In the genomic region with DNA sequence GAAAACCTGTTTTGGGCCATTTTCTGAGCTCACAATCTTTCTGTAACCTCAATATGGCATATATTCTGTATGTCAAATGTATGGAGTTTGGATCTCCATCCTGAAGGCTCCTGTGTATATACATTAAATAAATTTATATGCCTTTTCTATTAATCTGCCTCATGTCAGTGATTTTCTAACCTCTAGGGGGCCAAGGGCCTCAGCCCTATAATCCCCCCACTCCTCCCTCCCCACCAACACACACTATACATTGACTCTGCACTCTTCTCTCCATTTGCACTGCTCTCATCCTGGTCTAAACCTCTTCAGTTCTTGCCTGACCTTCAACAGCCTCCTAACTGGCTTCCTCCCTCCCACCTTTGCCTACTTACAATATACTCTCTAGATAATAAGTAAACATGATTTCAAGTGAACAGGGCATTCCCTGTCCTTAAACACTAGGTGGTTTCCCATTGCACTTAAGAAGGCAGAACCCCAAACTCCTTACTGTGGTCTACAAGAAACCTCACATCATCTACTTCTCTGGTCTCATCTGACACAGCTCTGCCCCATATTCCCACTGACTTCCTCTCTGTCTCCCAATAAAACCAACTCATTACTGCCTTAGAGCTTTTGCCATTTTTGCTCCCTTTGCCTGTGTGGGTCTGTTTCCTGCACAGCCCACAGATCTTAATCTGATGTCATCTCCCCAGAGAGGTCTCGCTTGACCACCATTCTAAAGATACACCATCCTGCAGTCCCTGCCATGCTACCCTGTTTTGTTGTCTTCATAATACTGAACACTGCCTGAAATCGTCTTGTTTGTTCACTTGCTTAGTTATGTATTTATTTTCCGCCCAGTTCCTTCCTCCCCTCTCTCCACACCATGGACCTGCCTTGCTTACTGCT, we compare ENCODE assay signal across 13 cellular contexts.
DNase-seq lines count a peak whose midpoint lies in the region; ATAC-seq and TF ChIP-seq lines count a peak whose summit lies in the region.
"Had no signal": no experiment of that assay in that cellular context is flagged by ENCODE, and none has a peak within 500 bp of the region (broad histone marks: within the 10 kb centered on the region; RNA-seq: fewer than 3 reads in every experiment).

No MANE protein-coding gene starts in this region.

- no peak for TF ChIP-seq CTCF in endothelial cell (IDR thresholded peaks at IDR 0.05; ENCODE audit: unreplicated experiment)

- no peak overlapping the region for H3K4me3 ChIP-seq in GM23248

- ATAC-seq in HG02610 (IDR thresholded peaks at IDR 0.05; ENCODE audit: unreplicated experiment) (peak; percentile 89), HG03457 (IDR thresholded peaks at IDR 0.05; ENCODE audit: unreplicated experiment) (peak; percentile 81)
- ATAC-seq in stimulated activated naive B cell treated with anti-CD40 and anti-IgM and Interleukin-4, amounts not matched to agents 10 μg/mL and 1 μg/mL and 100 μg/mL, for 72 hours (replicated peaks) = peak; percentile 46 to 81
- ATAC-seq: T-helper 17 cell had no signal

- no peak overlapping the region for H3K4me3 Mint-ChIP-seq in stimulated activated naive B cell treated with anti-CD40 and anti-IgM and Interleukin-4, amounts not matched to agents 10 μg/mL and 1 μg/mL and 100 μg/mL, for 72 hours
- no peak overlapping the region for H3K4me3 Mint-ChIP-seq in endothelial cell (ENCODE audit: unreplicated experiment)
- H3K4me3 Mint-ChIP-seq: activated naive CD8-positive, alpha-beta T cell; T-helper 17 cell had no signal

- H3K36me3 Mint-ChIP-seq in stimulated activated naive B cell treated with anti-CD40 and anti-IgM and Interleukin-4, amounts not matched to agents 10 μg/mL and 1 μg/mL and 100 μg/mL, for 72 hours = no peaks in the 10 kb centered on the region
- H3K36me3 Mint-ChIP-seq in endothelial cell (ENCODE audit: low read depth, unreplicated experiment) = no peaks in the 10 kb centered on the region
- H3K36me3 Mint-ChIP-seq: activated naive CD8-positive, alpha-beta T cell had no signal

- peaks cover 3 to 5% of the 10 kb centered on the region in 2 donors for H3K9me3 Mint-ChIP-seq in stimulated activated naive B cell treated with anti-CD40 and anti-IgM and Interleukin-4, amounts not matched to agents 10 μg/mL and 1 μg/mL and 100 μg/mL, for 72 hours
- no peaks in the 10 kb centered on the region for H3K9me3 Mint-ChIP-seq in endothelial cell (ENCODE audit: unreplicated experiment)

- no peaks in the 10 kb centered on the region for H3K9me3 ChIP-seq in GM23248 (ENCODE audit: low read depth)

- in situ Hi-C loops in GM23248 (cut with MboI) = no loop called here

- H3K27me3 ChIP-seq in GM23248 (replicated peaks; ENCODE audit: insufficient read depth) = no peaks in the 10 kb centered on the region

- DNase-seq in NCI-H510A treated with DMSO at 0.1 percent for 48 hours (lab: John Stamatoyannopoulos, UW) (peak; percentile 20), NCI-H510A (lab: John Stamatoyannopoulos, UW) (no peak), endothelial cell (ENCODE audit: low spot score) (no peak), iPS-NIHi11 (ENCODE audit: low spot score) (no peak), GM23248 (no peak)
- DNase-seq in stimulated activated naive B cell treated with anti-CD40 and anti-IgM and Interleukin-4, amounts not matched to agents 10 μg/mL and 1 μg/mL and 100 μg/mL, for 72 hours = no peak
- DNase-seq: dermis blood vessel endothelial cell, NCI-H1436, occipital lobe, T-helper 17 cell had no signal

- H3K4me1 ChIP-seq in GM23248 (ENCODE audit: insufficient read depth) = no peaks in the 10 kb centered on the region

- no peaks in the 10 kb centered on the region for H4K20me1 ChIP-seq in GM23248 (ENCODE audit: insufficient read depth)

- H3K79me2 ChIP-seq in GM23248 (ENCODE audit: insufficient read depth) = no peaks in the 10 kb centered on the region

- no peak overlapping the region for H2AFZ ChIP-seq in GM23248

- 93 to 94% methylated on average over 3 of the region's 3 CpGs for WGBS in GM23248 (ENCODE audit: low coverage in 1 of 2, low lambda C conversion rate in 2 of 2, missing lambda C conversion rate in 2 of 2), 2 experiments

- peaks cover 3 to 6% of the 10 kb centered on the region in 2 donors for H3K4me1 Mint-ChIP-seq in stimulated activated naive B cell treated with anti-CD40 and anti-IgM and Interleukin-4, amounts not matched to agents 10 μg/mL and 1 μg/mL and 100 μg/mL, for 72 hours
- no peaks in the 10 kb centered on the region for H3K4me1 Mint-ChIP-seq in endothelial cell (ENCODE audit: unreplicated experiment)
- H3K4me1 Mint-ChIP-seq: T-helper 17 cell had no signal

- no peak overlapping the region for H3K27ac Mint-ChIP-seq in stimulated activated naive B cell treated with anti-CD40 and anti-IgM and Interleukin-4, amounts not matched to agents 10 μg/mL and 1 μg/mL and 100 μg/mL, for 72 hours
- no peak overlapping the region for H3K27ac Mint-ChIP-seq in endothelial cell (ENCODE audit: unreplicated experiment)
- H3K27ac Mint-ChIP-seq: activated naive CD8-positive, alpha-beta T cell; T-helper 17 cell had no signal

- H3F3A ChIP-seq in GM23248 (ENCODE audit: insufficient read depth) = no peaks in the 10 kb centered on the region

- peaks cover 5 to 18% of the 10 kb centered on the region in 2 donors for H3K27me3 Mint-ChIP-seq in stimulated activated naive B cell treated with anti-CD40 and anti-IgM and Interleukin-4, amounts not matched to agents 10 μg/mL and 1 μg/mL and 100 μg/mL, for 72 hours
- no peaks in the 10 kb centered on the region for H3K27me3 Mint-ChIP-seq in endothelial cell (ENCODE audit: unreplicated experiment)

- no peaks in the 10 kb centered on the region; the same call in 1 of the 2 replicates for H3K36me3 ChIP-seq in GM23248 (ENCODE audit: low read depth)

- H3K4me2 ChIP-seq in GM23248 (ENCODE audit: unreplicated experiment) = no peak overlapping the region

- H3K27ac ChIP-seq in GM23248 = no peak overlapping the region

- no peaks in the 10 kb centered on the region for H3K9me2 ChIP-seq in GM23248 (ENCODE audit: insufficient read depth)

- H3K9ac ChIP-seq in GM23248 = no peak overlapping the region
